In the genomic region with DNA sequence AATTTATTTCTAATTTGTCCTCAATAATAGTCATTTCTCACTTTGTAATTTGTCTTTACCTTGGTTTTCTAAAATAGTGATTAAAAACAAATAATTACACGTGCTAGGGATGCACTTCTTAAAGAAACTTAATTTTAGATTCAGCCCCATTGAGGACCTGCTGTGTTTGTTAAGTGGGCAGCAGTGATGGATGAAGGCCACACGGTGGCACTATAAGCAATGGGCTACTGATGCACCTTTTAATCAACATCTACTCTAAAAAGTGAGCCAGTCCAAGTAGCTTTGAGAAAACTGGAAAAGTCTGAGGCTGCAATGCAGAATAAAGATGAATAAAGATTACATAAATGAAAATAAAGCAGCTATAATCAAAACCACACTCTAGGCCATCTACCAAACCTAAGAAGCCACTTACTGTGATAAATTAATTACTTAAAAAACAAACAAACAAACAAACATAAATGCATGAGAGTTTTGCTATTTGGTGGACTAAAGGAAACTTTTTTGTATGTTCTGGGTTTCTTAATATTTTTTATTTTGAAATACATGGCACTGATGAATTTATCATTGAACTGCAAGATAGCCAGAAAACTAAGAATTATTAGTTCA, we compare ENCODE assay signal across 8 cellular contexts.
DNase-seq lines count a peak whose midpoint lies in the region; ATAC-seq and TF ChIP-seq lines count a peak whose summit lies in the region.

No MANE protein-coding gene starts in this region.

- ATAC-seq in HG02588 (IDR thresholded peaks at IDR 0.05; ENCODE audit: unreplicated experiment) (peak; percentile 82), SK-N-SH treated with all-trans-retinoic acid at 6 μM for 48 hours (peak; percentile 95)

- H3K27ac ChIP-seq in osteoblast (ENCODE audit: low read depth, low read length) = no peak overlapping the region

- no peak for DNase-seq in AG04449 (ENCODE audit: low read depth, low spot score)
- peak; percentile 56 for DNase-seq in GM12865 (ENCODE audit: low read depth)
- peak; percentile 24 for DNase-seq in NCI-H1092 (lab: John Stamatoyannopoulos, UW)
- no peak for DNase-seq in epithelial cell of proximal tubule (ENCODE audit: low read depth)
- DNase-seq in osteoblast (ENCODE audit: insufficient read length, low spot score, missing footprints) = no peak
- no peak for DNase-seq in effector CD8-positive, alpha-beta T cell (lab: John Stamatoyannopoulos, UW)

- no peak overlapping the region for H3K4me2 ChIP-seq in osteoblast (ENCODE audit: insufficient read depth, low read length)

- peaks cover 3% of the 10 kb centered on the region for H3K27me3 ChIP-seq in osteoblast (ENCODE audit: insufficient read depth, low read length)

- H4K20me1 ChIP-seq in osteoblast (ENCODE audit: insufficient read depth, low read length) = no peaks in the 10 kb centered on the region

- H3K36me3 ChIP-seq in osteoblast (ENCODE audit: insufficient read depth, low read length) = no peaks in the 10 kb centered on the region

- CTCF ChIA-PET in AG04449 (lab: Yijun Ruan, JAX) = interaction anchor here (0.6 to 7.6 kb wide), 32 partner anchors 10 to 476 kb away, joined by 3 to 113 read pairs (median 5); partner anchors contain the start of genes PDE11A and RBM45

- no peak overlapping the region for H2AFZ ChIP-seq in osteoblast (ENCODE audit: low read length)

- TF ChIP-seq CTCF in AG04449 (IDR thresholded peaks at IDR 0.05; ENCODE audit: insufficient read depth, low read length, missing control alignments) = peak; percentile 85
- peak; percentile 80 for TF ChIP-seq CTCF in GM12865 (IDR thresholded peaks at IDR 0.05; ENCODE audit: insufficient read depth, low read depth, low read length, missing control alignments)
- TF ChIP-seq CTCF in epithelial cell of proximal tubule (conservative IDR thresholded peaks at IDR 0.05; ENCODE audit: low read depth, low read length) = peak; percentile 94
- TF ChIP-seq CTCF in osteoblast (IDR thresholded peaks at IDR 0.05; ENCODE audit: extremely low read depth, low read depth, low read length) = peak; percentile 96

- H3K4me1 ChIP-seq in osteoblast (ENCODE audit: insufficient read depth, low read length) = no peaks in the 10 kb centered on the region

- H3K9me3 ChIP-seq in osteoblast (ENCODE audit: low read depth, low read length) = no peaks in the 10 kb centered on the region

- POLR2A ChIA-PET in AG04449 (lab: Yijun Ruan, JAX) = interaction anchor here (0.6 kb wide), 1 partner anchor 431 kb away, joined by 3 read pairs; no protein-coding TSS in a partner anchor

- H3K4me3 ChIP-seq in AG04449 (ENCODE audit: low read depth, low read length) (no peak overlapping the region), GM12865 (ENCODE audit: low read depth, low read length) (no peak overlapping the region), epithelial cell of proximal tubule (ENCODE audit: low read depth, low read length) (no peak overlapping the region), osteoblast (ENCODE audit: insufficient read depth, low read length) (no peak overlapping the region)

- no peaks in the 10 kb centered on the region for H3K79me2 ChIP-seq in osteoblast (ENCODE audit: insufficient read depth, low read length)

TF ChIP-seq in SK-N-SH treated with all-trans-retinoic acid at 6 μM for 48 hours, 23 proteins besides CTCF, POLR2A, EP300 and RAD21:
- TF ChIP-seq SNAI2 (CRISPR knock-in tag; IDR thresholded peaks at IDR 0.05) (no peak), ZFP30 (CRISPR knock-in tag; IDR thresholded peaks at IDR 0.05) (no peak), ZNF70 (CRISPR knock-in tag; IDR thresholded peaks at IDR 0.05) (no peak)
- TF ChIP-seq, protein P1, sequence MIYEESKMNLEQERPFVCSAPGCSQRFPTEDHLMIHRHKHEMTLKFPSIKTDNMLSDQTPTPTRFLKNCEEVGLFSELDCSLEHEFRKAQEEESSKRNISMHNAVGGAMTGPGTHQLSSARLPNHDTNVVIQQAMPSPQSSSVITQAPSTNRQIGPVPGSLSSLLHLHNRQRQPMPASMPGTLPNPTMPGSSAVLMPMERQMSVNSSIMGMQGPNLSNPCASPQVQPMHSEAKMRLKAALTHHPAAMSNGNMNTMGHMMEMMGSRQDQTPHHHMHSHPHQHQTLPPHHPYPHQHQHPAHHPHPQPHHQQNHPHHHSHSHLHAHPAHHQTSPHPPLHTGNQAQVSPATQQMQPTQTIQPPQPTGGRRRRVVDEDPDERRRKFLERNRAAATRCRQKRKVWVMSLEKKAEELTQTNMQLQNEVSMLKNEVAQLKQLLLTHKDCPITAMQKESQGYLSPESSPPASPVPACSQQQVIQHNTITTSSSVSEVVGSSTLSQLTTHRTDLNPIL (CRISPR knock-in tag; IDR thresholded peaks at IDR 0.05; ENCODE audit: low read depth) = no peak
- TF ChIP-seq, protein P2, sequence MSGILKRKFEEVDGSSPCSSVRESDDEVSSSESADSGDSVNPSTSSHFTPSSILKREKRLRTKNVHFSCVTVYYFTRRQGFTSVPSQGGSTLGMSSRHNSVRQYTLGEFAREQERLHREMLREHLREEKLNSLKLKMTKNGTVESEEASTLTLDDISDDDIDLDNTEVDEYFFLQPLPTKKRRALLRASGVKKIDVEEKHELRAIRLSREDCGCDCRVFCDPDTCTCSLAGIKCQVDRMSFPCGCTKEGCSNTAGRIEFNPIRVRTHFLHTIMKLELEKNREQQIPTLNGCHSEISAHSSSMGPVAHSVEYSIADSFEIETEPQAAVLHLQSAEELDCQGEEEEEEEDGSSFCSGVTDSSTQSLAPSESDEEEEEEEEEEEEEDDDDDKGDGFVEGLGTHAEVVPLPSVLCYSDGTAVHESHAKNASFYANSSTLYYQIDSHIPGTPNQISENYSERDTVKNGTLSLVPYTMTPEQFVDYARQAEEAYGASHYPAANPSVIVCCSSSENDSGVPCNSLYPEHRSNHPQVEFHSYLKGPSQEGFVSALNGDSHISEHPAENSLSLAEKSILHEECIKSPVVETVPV (CRISPR knock-in tag; IDR thresholded peaks at IDR 0.05) = no peak
- TF ChIP-seq, protein P3, sequence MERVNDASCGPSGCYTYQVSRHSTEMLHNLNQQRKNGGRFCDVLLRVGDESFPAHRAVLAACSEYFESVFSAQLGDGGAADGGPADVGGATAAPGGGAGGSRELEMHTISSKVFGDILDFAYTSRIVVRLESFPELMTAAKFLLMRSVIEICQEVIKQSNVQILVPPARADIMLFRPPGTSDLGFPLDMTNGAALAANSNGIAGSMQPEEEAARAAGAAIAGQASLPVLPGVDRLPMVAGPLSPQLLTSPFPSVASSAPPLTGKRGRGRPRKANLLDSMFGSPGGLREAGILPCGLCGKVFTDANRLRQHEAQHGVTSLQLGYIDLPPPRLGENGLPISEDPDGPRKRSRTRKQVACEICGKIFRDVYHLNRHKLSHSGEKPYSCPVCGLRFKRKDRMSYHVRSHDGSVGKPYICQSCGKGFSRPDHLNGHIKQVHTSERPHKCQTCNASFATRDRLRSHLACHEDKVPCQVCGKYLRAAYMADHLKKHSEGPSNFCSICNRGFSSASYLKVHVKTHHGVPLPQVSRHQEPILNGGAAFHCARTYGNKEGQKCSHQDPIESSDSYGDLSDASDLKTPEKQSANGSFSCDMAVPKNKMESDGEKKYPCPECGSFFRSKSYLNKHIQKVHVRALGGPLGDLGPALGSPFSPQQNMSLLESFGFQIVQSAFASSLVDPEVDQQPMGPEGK (CRISPR knock-in tag; IDR thresholded peaks at IDR 0.05; ENCODE audit: borderline replicate concordance) = no peak

Comparison
In these comparisons a context has a peak if more than half of its experiments do, and no peak if none do; other contexts are left out.
1. DNase-seq: peak in GM12865 (single experiment) and NCI-H1092 (single experiment); none in AG04449 (single experiment), epithelial cell of proximal tubule (single experiment), osteoblast (single experiment) and effector CD8-positive, alpha-beta T cell (single experiment).
2. Peak in every context shown above with its lines, with median percentiles within 50 percentile points of each other: CTCF ChIP-seq.